Comparison of ENCODE assay signal across 1 cellular context in genomic region chr1:205247130-205247921, GRCh38.
A peak's percentile ranks its signal among the peaks of the same experiment; 100 is the strongest.
TF ChIP-seq lines count a peak whose summit lies in the region.

No MANE protein-coding gene starts in this region.

TF ChIP-seq in HepG2, 621 proteins besides CTCF, POLR2A, EP300 and RAD21:
- TF ChIP-seq ATRX (CRISPR knock-in tag; IDR thresholded peaks at IDR 0.05; ENCODE audit: borderline replicate concordance) (no peak), CREB1 (IDR thresholded peaks at IDR 0.05) (peak; percentile 93), CREB1 (CRISPR knock-in tag; IDR thresholded peaks at IDR 0.05) (no peak), SNAPC2 (CRISPR knock-in tag; IDR thresholded peaks at IDR 0.05) (no peak), ZNF629 (CRISPR knock-in tag; conservative IDR thresholded peaks at IDR 0.05) (0 out of 2 replicates have a peak, but pooled peaks have one; percentile 45), FOXJ3 (CRISPR knock-in tag; IDR thresholded peaks at IDR 0.05; ENCODE audit: borderline replicate concordance) (no peak), U2AF1 (optimal IDR thresholded peaks at IDR 0.05; ENCODE audit: low read depth, low read length) (no peak), ZNF724P (CRISPR knock-in tag; IDR thresholded peaks at IDR 0.05; ENCODE audit: borderline replicate concordance) (no peak), ATF7 (IDR thresholded peaks at IDR 0.05) (peak; percentile 94), ATF7 (CRISPR knock-in tag; IDR thresholded peaks at IDR 0.05) (no peak)
